Comparison of ENCODE assay signal across 28 cellular contexts in the genomic region with DNA sequence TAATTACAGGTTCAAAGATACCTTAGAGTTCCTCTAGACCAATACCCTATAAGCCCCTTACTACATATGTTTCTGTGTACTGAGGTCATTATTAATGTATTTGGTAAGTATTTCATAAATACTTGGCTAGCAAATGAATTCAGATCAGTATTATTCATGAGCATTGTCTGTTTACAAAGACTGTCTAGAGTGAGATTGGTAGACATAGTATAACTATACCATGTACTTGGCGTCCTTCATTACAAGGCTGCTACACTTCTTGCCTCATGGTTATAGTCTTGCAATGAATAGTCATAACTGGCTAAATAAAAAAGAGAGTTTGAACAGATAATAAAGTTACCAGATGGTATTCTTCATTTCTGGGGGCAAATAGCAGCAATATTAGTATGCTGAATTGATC.
"Had no signal": no experiment of that assay in that cellular context is flagged by ENCODE, and none has a peak within 500 bp of the region (broad histone marks: within the 10 kb centered on the region; RNA-seq: fewer than 3 reads in every experiment).

No MANE protein-coding gene starts in this region.

- DNase-seq: activated CD4-positive, alpha-beta memory T cell treated with anti-CD3 and anti-CD28 coated beads for 36 hours; activated CD4-positive, alpha-beta T cell treated with anti-CD3 and anti-CD28 coated beads for 36 hours; activated CD4-positive, alpha-beta T cell treated with anti-CD3 and anti-CD28 coated beads, Interleukin-2, amount 10 ng/mL, durations not matched to agents 24 days and 14 days; activated CD4-positive, CD25-positive, alpha-beta regulatory T cell; activated CD4-positive, CD25-positive, alpha-beta regulatory T cell treated with anti-CD3 and anti-CD28 coated beads, Interleukin-2, amount 50 U/mL, for 72 hours; activated CD8-positive, alpha-beta memory T cell treated with anti-CD3 and anti-CD28 coated beads, Interleukin-2, amount 10 ng/mL, durations not matched to agents 7 days and 5 days; activated CD8-positive, alpha-beta memory T cell treated with anti-CD3 and anti-CD28 coated beads, Interleukin-2, amount 50 U/mL, for 4 hours; activated CD8-positive, alpha-beta T cell treated with anti-CD3 and anti-CD28 coated beads, Interleukin-2, amount 10 ng/mL, durations not matched to agents 7 days and 5 days; activated effector memory CD4-positive, alpha-beta T cell treated with Interleukin-2 at 50 U/mL for 16 hours; activated naive CD4-positive, alpha-beta T cell treated with anti-CD3 and anti-CD28 coated beads for 36 hours; activated naive CD8-positive, alpha-beta T cell treated with anti-CD3 and anti-CD28 coated beads for 36 hours; activated naive CD8-positive, alpha-beta T cell treated with anti-CD3 and anti-CD28 coated beads, Interleukin-2, amount 50 U/mL, for 24 hours; activated T-cell treated with anti-CD3 and anti-CD28 coated beads, Interleukin-2, amount 50 U/mL, for 24 hours; adrenal gland; central memory CD4-positive, alpha-beta T cell; cerebellar nuclear complex; dorsolateral prefrontal cortex; effector memory CD4-positive, alpha-beta T cell; endodermal cell; esophagus squamous epithelium; foreskin fibroblast; head of caudate nucleus; hippocampal formation; T-helper 2 cell had no signal

- H3K9me3 Mint-ChIP-seq: activated CD4-positive, alpha-beta memory T cell treated with anti-CD3 and anti-CD28 coated beads for 36 hours; activated CD4-positive, alpha-beta T cell treated with anti-CD3 and anti-CD28 coated beads, Interleukin-2, amount 10 ng/mL, durations not matched to agents 24 days and 14 days; activated naive CD4-positive, alpha-beta T cell treated with anti-CD3 and anti-CD28 coated beads for 36 hours; activated naive CD4-positive, alpha-beta T cell treated with anti-CD3 and anti-CD28 coated beads, Interleukin-2, amount 50 U/mL, for 24 hours; activated naive CD8-positive, alpha-beta T cell treated with anti-CD3 and anti-CD28 coated beads for 36 hours; activated naive CD8-positive, alpha-beta T cell treated with anti-CD3 and anti-CD28 coated beads, Interleukin-2, amount 50 U/mL, for 24 hours; activated T-cell treated with anti-CD3 and anti-CD28 coated beads, Interleukin-2, amount 50 U/mL, for 24 hours; activated T-helper 17 cell treated with anti-CD3 and anti-CD28 coated beads, Interleukin-2, amount 50 U/mL, for 72 hours; brain; dendritic cell treated with granulocyte-macrophage colony-stimulating factor and Interleukin-4, amounts not matched to agents 40 ng/mL and 50 ng/mL, for 4 days had no signal

- H3K27ac Mint-ChIP-seq: activated CD4-positive, alpha-beta memory T cell treated with anti-CD3 and anti-CD28 coated beads for 36 hours; activated CD4-positive, alpha-beta T cell treated with anti-CD3 and anti-CD28 coated beads for 36 hours; activated CD4-positive, alpha-beta T cell treated with anti-CD3 and anti-CD28 coated beads, Interleukin-2, amount 10 ng/mL, durations not matched to agents 24 days and 14 days; activated CD8-positive, alpha-beta T cell treated with anti-CD3 and anti-CD28 coated beads, Interleukin-2, amount 10 ng/mL, durations not matched to agents 7 days and 5 days; activated naive CD4-positive, alpha-beta T cell treated with anti-CD3 and anti-CD28 coated beads for 36 hours; activated naive CD8-positive, alpha-beta T cell treated with anti-CD3 and anti-CD28 coated beads, Interleukin-2, amount 50 U/mL, for 24 hours; activated T-cell treated with anti-CD3 and anti-CD28 coated beads, Interleukin-2, amount 50 U/mL, for 24 hours; brain; dendritic cell treated with granulocyte-macrophage colony-stimulating factor and Interleukin-4, amounts not matched to agents 40 ng/mL and 50 ng/mL, for 4 days; endodermal cell had no signal

- H3K4me1 Mint-ChIP-seq: brain, endodermal cell had no signal

- ATAC-seq: activated CD4-positive, alpha-beta T cell treated with anti-CD3 and anti-CD28 coated beads for 36 hours; activated CD8-positive, alpha-beta memory T cell treated with anti-CD3 and anti-CD28 coated beads, Interleukin-2, amount 10 ng/mL, durations not matched to agents 7 days and 5 days; activated CD8-positive, alpha-beta T cell treated with anti-CD3 and anti-CD28 coated beads, Interleukin-2, amount 10 ng/mL, durations not matched to agents 7 days and 5 days; activated naive CD8-positive, alpha-beta T cell treated with anti-CD3 and anti-CD28 coated beads, Interleukin-2, amount 50 U/mL, for 24 hours; activated T-helper 17 cell treated with anti-CD3 and anti-CD28 coated beads, Interleukin-2, amount 50 U/mL, for 72 hours had no signal

- H3K27me3 Mint-ChIP-seq: activated CD4-positive, alpha-beta memory T cell treated with anti-CD3 and anti-CD28 coated beads for 36 hours; activated CD4-positive, alpha-beta T cell treated with anti-CD3 and anti-CD28 coated beads for 36 hours; activated CD4-positive, alpha-beta T cell treated with anti-CD3 and anti-CD28 coated beads, Interleukin-2, amount 10 ng/mL, durations not matched to agents 24 days and 14 days; activated CD8-positive, alpha-beta memory T cell treated with anti-CD3 and anti-CD28 coated beads, Interleukin-2, amount 10 ng/mL, durations not matched to agents 7 days and 5 days; activated naive CD4-positive, alpha-beta T cell treated with anti-CD3 and anti-CD28 coated beads, Interleukin-2, amount 50 U/mL, for 24 hours; activated naive CD8-positive, alpha-beta T cell treated with anti-CD3 and anti-CD28 coated beads for 36 hours; activated naive CD8-positive, alpha-beta T cell treated with anti-CD3 and anti-CD28 coated beads, Interleukin-2, amount 50 U/mL, for 24 hours; activated T-cell treated with anti-CD3 and anti-CD28 coated beads, Interleukin-2, amount 50 U/mL, for 24 hours; activated T-helper 17 cell treated with anti-CD3 and anti-CD28 coated beads, Interleukin-2, amount 50 U/mL, for 72 hours; brain; dendritic cell treated with granulocyte-macrophage colony-stimulating factor and Interleukin-4, amounts not matched to agents 40 ng/mL and 50 ng/mL, for 4 days had no signal

- H3K4me3 Mint-ChIP-seq: activated CD4-positive, alpha-beta memory T cell treated with anti-CD3 and anti-CD28 coated beads for 36 hours; activated CD4-positive, alpha-beta T cell treated with anti-CD3 and anti-CD28 coated beads for 36 hours; activated CD4-positive, alpha-beta T cell treated with anti-CD3 and anti-CD28 coated beads, Interleukin-2, amount 10 ng/mL, durations not matched to agents 24 days and 14 days; activated CD8-positive, alpha-beta memory T cell treated with anti-CD3 and anti-CD28 coated beads, Interleukin-2, amount 10 ng/mL, durations not matched to agents 7 days and 5 days; activated CD8-positive, alpha-beta T cell treated with anti-CD3 and anti-CD28 coated beads, Interleukin-2, amount 10 ng/mL, durations not matched to agents 7 days and 5 days; activated naive CD4-positive, alpha-beta T cell treated with anti-CD3 and anti-CD28 coated beads for 36 hours; activated naive CD4-positive, alpha-beta T cell treated with anti-CD3 and anti-CD28 coated beads, Interleukin-2, amount 50 U/mL, for 24 hours; activated naive CD8-positive, alpha-beta T cell treated with anti-CD3 and anti-CD28 coated beads for 36 hours; activated naive CD8-positive, alpha-beta T cell treated with anti-CD3 and anti-CD28 coated beads, Interleukin-2, amount 50 U/mL, for 24 hours; activated T-cell treated with anti-CD3 and anti-CD28 coated beads, Interleukin-2, amount 50 U/mL, for 24 hours; activated T-helper 17 cell treated with anti-CD3 and anti-CD28 coated beads, Interleukin-2, amount 50 U/mL, for 72 hours; brain; dendritic cell treated with granulocyte-macrophage colony-stimulating factor and Interleukin-4, amounts not matched to agents 40 ng/mL and 50 ng/mL, for 4 days; endodermal cell had no signal
